2 cellular contexts compared by ENCODE assay signal in genomic region chr11:72446929-72447753, GRCh38.
TF ChIP-seq lines count a peak whose summit lies in the region.

No MANE protein-coding gene starts in this region.

TF ChIP-seq in HCT116, 20 proteins besides CTCF, POLR2A, EP300 and RAD21:
- TF ChIP-seq EZH2 (IDR thresholded peaks at IDR 0.05), result no peak
- no peak for TF ChIP-seq SIN3A (IDR thresholded peaks at IDR 0.05; ENCODE audit: low read depth)
- TF ChIP-seq MAX (IDR thresholded peaks at IDR 0.05), result no peak
- TF ChIP-seq CBX3 (IDR thresholded peaks at IDR 0.05; ENCODE audit: low read depth), result 0 out of 2 replicates have a peak, but pooled peaks have one; percentile 42

TF ChIP-seq in K562, 482 proteins besides CTCF, POLR2A, EP300 and RAD21 (continues in another document):
- TF ChIP-seq HES1 (IDR thresholded peaks at IDR 0.05; ENCODE audit: low read depth) (no peak), ZNF445 (CRISPR knock-in tag; IDR thresholded peaks at IDR 0.05; ENCODE audit: low read depth) (no peak), ZSCAN29 (IDR thresholded peaks at IDR 0.05) (no peak), TAF15 (IDR thresholded peaks at IDR 0.05; ENCODE audit: low read depth, low read length) (no peak), BRF2 (IDR thresholded peaks at IDR 0.05; ENCODE audit: borderline replicate concordance, insufficient read depth, insufficient read length) (no peak), NCOA2 (IDR thresholded peaks at IDR 0.05; ENCODE audit: partially characterized antibody in 2 of 2) (peak in 1 of 2 experiments; percentile 24), SMC3 (conservative IDR thresholded peaks at IDR 0.05; ENCODE audit: insufficient read depth, low read depth, low read length) (peak; percentile 66), PCBP2 (IDR thresholded peaks at IDR 0.05; ENCODE audit: low read depth, low read length, poor library complexity, severe bottlenecking) (no peak), SIN3A (IDR thresholded peaks at IDR 0.05; ENCODE audit: borderline replicate concordance in 2 of 2, control insufficient read depth in 1 of 2, low read depth in 2 of 2, low read length in 2 of 2) (no peak), HMG20A (CRISPR knock-in tag; conservative IDR thresholded peaks at IDR 0.05) (no peak), SNAPC5 (CRISPR knock-in tag; IDR thresholded peaks at IDR 0.05) (no peak), CHD4 (IDR thresholded peaks at IDR 0.05; ENCODE audit: insufficient read depth, insufficient replicate concordance, low read depth, low read length, poor library complexity, severe bottlenecking) (no peak), EHMT2 (IDR thresholded peaks at IDR 0.05) (no peak), CEBPZ (IDR thresholded peaks at IDR 0.05; ENCODE audit: borderline replicate concordance, low read depth, low read length) (no peak), C11orf30 (IDR thresholded peaks at IDR 0.05; ENCODE audit: low read depth) (0 out of 2 replicates have a peak, but pooled peaks have one; percentile 6), JUN (IDR thresholded peaks at IDR 0.05; ENCODE audit: borderline replicate concordance, low read depth, low read length) (no peak), JUN (CRISPR knock-in tag; IDR thresholded peaks at IDR 0.05; ENCODE audit: borderline replicate concordance) (no peak), RBM39 (optimal IDR thresholded peaks at IDR 0.05; ENCODE audit: low read depth, low read length) (no peak), SMARCC2 (IDR thresholded peaks at IDR 0.05; ENCODE audit: low read depth) (no peak), TEAD4 (IDR thresholded peaks at IDR 0.05; ENCODE audit: low read length) (0 out of 2 replicates have a peak, but pooled peaks have one; percentile 9), TEAD4 (CRISPR knock-in tag; IDR thresholded peaks at IDR 0.05; ENCODE audit: borderline replicate concordance) (no peak), SMARCB1 (IDR thresholded peaks at IDR 0.05; ENCODE audit: insufficient read length, low read depth) (no peak), ZNF232 (CRISPR knock-in tag; IDR thresholded peaks at IDR 0.05) (no peak), DDX20 (tag; IDR thresholded peaks at IDR 0.05; ENCODE audit: low read depth) (no peak), AFF1 (IDR thresholded peaks at IDR 0.05; ENCODE audit: low read depth in 1 of 2, partially characterized antibody in 2 of 2) (no peak), RUNX1 (IDR thresholded peaks at IDR 0.05; ENCODE audit: low read depth) (no peak), BDP1 (IDR thresholded peaks at IDR 0.05; ENCODE audit: insufficient read depth, insufficient read length) (no peak), ZNF436 (CRISPR knock-in tag; IDR thresholded peaks at IDR 0.05) (no peak), E2F4 (CRISPR knock-in tag; IDR thresholded peaks at IDR 0.05; ENCODE audit: low read depth) (no peak), MYNN (IDR thresholded peaks at IDR 0.05) (no peak), MYNN (CRISPR knock-in tag; IDR thresholded peaks at IDR 0.05) (no peak), E2F1 (CRISPR knock-in tag; IDR thresholded peaks at IDR 0.05) (no peak), CBX8 (IDR thresholded peaks at IDR 0.05; ENCODE audit: borderline replicate concordance, extremely low read depth, low read depth, low read length, poor library complexity, severe bottlenecking) (no peak), GATAD2B (IDR thresholded peaks at IDR 0.05; ENCODE audit: borderline replicate concordance) (no peak), FOXK1 (CRISPR knock-in tag; IDR thresholded peaks at IDR 0.05; ENCODE audit: borderline replicate concordance) (no peak), STAT6 (CRISPR knock-in tag; IDR thresholded peaks at IDR 0.05) (no peak), TBL1XR1 (IDR thresholded peaks at IDR 0.05; ENCODE audit: low read length in 2 of 2) (no peak), TOE1 (IDR thresholded peaks at IDR 0.05; ENCODE audit: borderline replicate concordance) (no peak), TOE1 (CRISPR knock-in tag; IDR thresholded peaks at IDR 0.05; ENCODE audit: borderline replicate concordance, low read depth) (no peak), CSDE1 (IDR thresholded peaks at IDR 0.05) (no peak), ERF (CRISPR knock-in tag; IDR thresholded peaks at IDR 0.05) (no peak), ZNF165 (CRISPR knock-in tag; IDR thresholded peaks at IDR 0.05; ENCODE audit: borderline replicate concordance) (no peak), ARID3A (IDR thresholded peaks at IDR 0.05; ENCODE audit: borderline replicate concordance, low read depth, low read length) (peak; percentile 97), TARDBP (IDR thresholded peaks at IDR 0.05) (no peak), STAG1 (CRISPR knock-in tag; IDR thresholded peaks at IDR 0.05; ENCODE audit: borderline replicate concordance) (no peak), ZNF395 (CRISPR knock-in tag; IDR thresholded peaks at IDR 0.05) (no peak), TEAD2 (tag; IDR thresholded peaks at IDR 0.05) (no peak), U2AF2 (optimal IDR thresholded peaks at IDR 0.05; ENCODE audit: low read depth, low read length) (no peak), CHD1 (IDR thresholded peaks at IDR 0.05; ENCODE audit: low read length) (no peak), ARNT (IDR thresholded peaks at IDR 0.05) (no peak), KLF16 (IDR thresholded peaks at IDR 0.05) (peak; percentile 22; the same call in 1 of the 2 replicates)
